In the genomic region with DNA sequence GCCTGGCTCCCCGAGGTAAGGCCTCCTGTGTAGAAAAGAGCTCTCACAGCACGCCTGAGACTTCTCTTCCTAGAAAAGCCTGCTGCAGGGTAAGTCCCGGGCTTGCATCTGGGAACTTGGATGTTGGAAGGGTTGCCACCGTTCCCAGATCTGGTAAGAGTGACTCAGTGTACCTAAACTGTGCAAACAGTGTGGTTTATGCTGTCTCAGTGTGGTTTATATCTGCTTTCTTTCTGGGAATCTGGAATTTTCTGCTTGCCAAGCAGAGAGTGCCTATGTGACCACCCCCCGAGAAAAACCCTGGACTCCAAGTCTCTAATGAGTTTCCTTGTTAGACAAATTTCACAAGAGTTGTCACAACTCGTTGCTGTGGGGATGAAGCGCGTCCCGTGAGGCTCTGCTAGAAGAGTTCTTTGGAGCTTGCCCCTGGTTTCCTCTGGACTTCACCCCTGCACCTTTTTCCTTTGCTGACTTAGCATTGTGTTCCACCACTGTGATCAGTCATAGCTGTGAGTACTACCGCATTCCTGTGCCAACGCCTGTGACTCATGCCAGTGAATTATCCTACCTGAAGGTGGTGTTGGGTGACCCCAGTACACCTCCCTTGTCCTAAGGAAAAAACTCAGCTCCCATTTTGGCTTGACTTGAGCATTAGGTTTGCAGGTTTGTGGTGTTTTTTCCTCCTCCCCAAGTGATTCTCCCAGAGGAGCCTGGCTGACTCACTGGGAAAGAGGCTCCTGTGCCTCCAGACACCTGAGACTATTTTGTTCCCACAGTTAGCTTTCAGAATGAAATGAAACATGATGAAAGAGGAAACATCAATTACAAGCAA, we compare ENCODE assay signal across 8 cellular contexts. TPM values are rescaled to one million over a fixed set of nuclear protein-coding genes. Genes with fewer than 3 reads are reported as not detected.
DNase-seq lines count a peak whose midpoint lies in the region; ATAC-seq, FAIRE-seq and TF ChIP-seq lines count a peak whose summit lies in the region.

No MANE protein-coding gene starts in this region.

- CTCF ChIA-PET in activated CD8-positive, alpha-beta memory T cell treated with anti-CD3 and anti-CD28 coated beads, Interleukin-2, amount 10 ng/mL, durations not matched to agents 7 days and 5 days (lab: Charles Lee): interaction anchor here (0.8 to 1.2 kb wide), 4 partner anchors 8 to 301 kb away, joined by 3 to 6 read pairs (median 3); no protein-coding TSS in a partner anchor
- CTCF ChIA-PET in endothelial cell of umbilical vein (lab: Charles Lee): interaction anchor here (1.1 to 2.8 kb wide), 7 partner anchors 8 to 474 kb away, joined by 3 to 19 read pairs (median 4); no protein-coding TSS in a partner anchor

- BruUV-seq in endothelial cell of umbilical vein (replicated peaks; lab: Mats Ljungman, UMichigan): no TSS peak

- TF ChIP-seq CTCF in endothelial cell of umbilical vein (IDR thresholded peaks at IDR 0.05; ENCODE audit: extremely low read depth in 1 of 2, insufficient read depth in 1 of 2, low read depth in 1 of 2, low read length in 2 of 2) (no peak), prostate gland (IDR thresholded peaks at IDR 0.05) (no peak)

- H3K27me3 Mint-ChIP-seq in activated CD8-positive, alpha-beta memory T cell treated with anti-CD3 and anti-CD28 coated beads, Interleukin-2, amount 10 ng/mL, durations not matched to agents 7 days and 5 days: no peaks in the 10 kb centered on the region

- H3K9me1 ChIP-seq in endothelial cell of umbilical vein (replicated peaks; ENCODE audit: control insufficient read depth, extremely low read depth, insufficient read depth, low read length): no peaks in the 10 kb centered on the region

- no peaks in the 10 kb centered on the region for H4K20me1 ChIP-seq in endothelial cell of umbilical vein (replicated peaks; ENCODE audit: control insufficient read depth, extremely low read depth, insufficient read depth, low read length)

- peaks cover 11% of the 10 kb centered on the region for H3K36me3 Mint-ChIP-seq in activated CD8-positive, alpha-beta memory T cell treated with anti-CD3 and anti-CD28 coated beads, Interleukin-2, amount 10 ng/mL, durations not matched to agents 7 days and 5 days

- H3K9me3 ChIP-seq in MG63 (no peaks in the 10 kb centered on the region), endothelial cell of umbilical vein (replicated peaks; ENCODE audit: control insufficient read depth, insufficient read depth, low read length) (no peaks in the 10 kb centered on the region), prostate gland (no peaks in the 10 kb centered on the region)

- POLR2A ChIA-PET in endothelial cell of umbilical vein (lab: Charles Lee): no interaction called here

- H2AFZ ChIP-seq in endothelial cell of umbilical vein (ENCODE audit: low read depth, low read length): peak overlapping the region; percentile 62

- H3K27me3 ChIP-seq in MG63 (no peaks in the 10 kb centered on the region), endothelial cell of umbilical vein (ENCODE audit: control insufficient read depth in 2 of 2, insufficient read depth in 2 of 2, low read length in 2 of 2) (no peaks in the 10 kb centered on the region), prostate gland (replicated peaks; ENCODE audit: insufficient read depth) (no peaks in the 10 kb centered on the region)

- intact Hi-C loops in endothelial cell of umbilical vein (cut with micrococcal nuclease): no loop called here
- intact Hi-C loops in prostate gland (cut with DNase I): no loop called here

- FAIRE-seq in endothelial cell of umbilical vein (lab: Jason Lieb, UNC): peak; percentile 70

- no peak overlapping the region for H3K4me2 ChIP-seq in endothelial cell of umbilical vein (ENCODE audit: insufficient read depth, low read length)

- no peak overlapping the region for H3K4me3 ChIP-seq in MG63
- no peak overlapping the region for H3K4me3 ChIP-seq in endothelial cell of umbilical vein (replicated peaks in 1 of 3; ENCODE audit: insufficient read depth in 1 of 3, low read depth in 1 of 3, low read length in 3 of 3)
- no peak overlapping the region for H3K4me3 ChIP-seq in prostate gland

- dilution Hi-C loops in endothelial cell of umbilical vein (cut with MboI; ENCODE audit: extremely low pct_ligation_motif_present, low sequenced_read_pairs): no loop called here

- H3K4me1 ChIP-seq in endothelial cell of umbilical vein (ENCODE audit: control insufficient read depth, extremely low read depth, insufficient read depth, low read length) (peaks cover 20% of the 10 kb centered on the region), prostate gland (replicated peaks) (peaks cover 24% of the 10 kb centered on the region)

- no peak overlapping the region for H3K4me3 Mint-ChIP-seq in activated CD8-positive, alpha-beta memory T cell treated with anti-CD3 and anti-CD28 coated beads, Interleukin-2, amount 10 ng/mL, durations not matched to agents 7 days and 5 days

- 40% methylated on average over 11 of the region's 11 CpGs for WGBS in prostate gland

- TF ChIP-seq POLR2A in endothelial cell of umbilical vein (IDR thresholded peaks at IDR 0.05; ENCODE audit: low read depth, low read length): no peak
- no peak for TF ChIP-seq POLR2A in prostate gland (IDR thresholded peaks at IDR 0.05)

- H3K9ac ChIP-seq in endothelial cell of umbilical vein (replicated peaks; ENCODE audit: extremely low read depth, insufficient read depth, low read length): no peak overlapping the region

- ATAC-seq in activated CD8-positive, alpha-beta memory T cell treated with anti-CD3 and anti-CD28 coated beads, Interleukin-2, amount 10 ng/mL, durations not matched to agents 7 days and 5 days: no peak

- H3K79me2 ChIP-seq in endothelial cell of umbilical vein (ENCODE audit: control insufficient read depth, insufficient read depth, low read length): no peaks in the 10 kb centered on the region

- H3K36me3 ChIP-seq in MG63 (no peaks in the 10 kb centered on the region), endothelial cell of umbilical vein (ENCODE audit: control insufficient read depth in 2 of 2, extremely low read depth in 1 of 2, insufficient read depth in 2 of 2, low read length in 2 of 2) (no peaks in the 10 kb centered on the region), prostate gland (no peaks in the 10 kb centered on the region)

- peak overlapping the region; percentile 53 for H3K27ac Mint-ChIP-seq in activated CD8-positive, alpha-beta memory T cell treated with anti-CD3 and anti-CD28 coated beads, Interleukin-2, amount 10 ng/mL, durations not matched to agents 7 days and 5 days

- no peak for DNase-seq in activated CD8-positive, alpha-beta memory T cell treated with anti-CD3 and anti-CD28 coated beads, Interleukin-2, amount 10 ng/mL, durations not matched to agents 7 days and 5 days
- DNase-seq in activated CD8-positive, alpha-beta memory T cell treated with anti-CD3 and anti-CD28 coated beads, Interleukin-2, amount 50 U/mL, for 4 hours: no peak
- peak; percentile 38 for DNase-seq in MG63
- peak; percentile 57 for DNase-seq in endothelial cell of umbilical vein (ENCODE audit: low read depth, low spot score)
- peak; percentile 52 for DNase-seq in prostate gland (ENCODE audit: low spot score)
- DNase-seq in epidermal melanocyte (ENCODE audit: insufficient read length, low spot score): no peak
- no peak for DNase-seq in occipital lobe (lab: John Stamatoyannopoulos, UW)
- DNase-seq in NCI-H2227 treated with DMSO at 0.1 percent for 48 hours (lab: John Stamatoyannopoulos, UW): no peak

- peaks cover 91% of the 10 kb centered on the region for H3K4me1 Mint-ChIP-seq in activated CD8-positive, alpha-beta memory T cell treated with anti-CD3 and anti-CD28 coated beads, Interleukin-2, amount 10 ng/mL, durations not matched to agents 7 days and 5 days

- H3K27ac ChIP-seq in endothelial cell of umbilical vein (ENCODE audit: insufficient read depth, low read depth, low read length) (no peak overlapping the region), prostate gland (peak overlapping the region; percentile 53 to 61)

- no peaks in the 10 kb centered on the region for H3K9me3 Mint-ChIP-seq in activated CD8-positive, alpha-beta memory T cell treated with anti-CD3 and anti-CD28 coated beads, Interleukin-2, amount 10 ng/mL, durations not matched to agents 7 days and 5 days (ENCODE audit: low read depth)

TF ChIP-seq in endothelial cell of umbilical vein, 7 proteins besides CTCF, POLR2A, EP300 and RAD21:
- no peak for TF ChIP-seq GATA2 (IDR thresholded peaks at IDR 0.05; ENCODE audit: insufficient read depth, insufficient read length, low read depth, low read length)
- peak; percentile 20 for TF ChIP-seq FOS (IDR thresholded peaks at IDR 0.05; ENCODE audit: borderline replicate concordance, insufficient read depth, low read length)

RNA-seq across cellular contexts. Expression of gene SLC2A9, which starts 14.5 kb away (rescaled TPM):
- total RNA-seq in activated CD8-positive, alpha-beta memory T cell treated with anti-CD3 and anti-CD28 coated beads, Interleukin-2, amount 10 ng/mL, durations not matched to agents 7 days and 5 days: 1 to 10 TPM; 1.4 to 3.8 TPM
- total RNA-seq in MG63 (2014; rRNA removed; shearing (Covaris generic); ENCODE audit: low replicate concordance): not detected in 2 replicates
- total RNA-seq in endothelial cell of umbilical vein: 1.5 and 1.6 TPM in 2 replicates
- 1.4 and 1.8 TPM in 2 replicates for polyA plus RNA-seq in endothelial cell of umbilical vein
- polyA plus RNA-seq in endothelial cell of umbilical vein (2011; cell fraction: cytosol; rRNA removed): 1.0 and 1.5 TPM in 2 replicates
- polyA plus RNA-seq in endothelial cell of umbilical vein (2011; cell fraction: nucleus; rRNA removed): 2.5 and 2.7 TPM in 2 replicates
- polyA plus RNA-seq in endothelial cell of umbilical vein (2012): 0.72 and 1.4 TPM in 2 replicates
- 3.7 and 4.1 TPM in 2 replicates for polyA minus RNA-seq in endothelial cell of umbilical vein
- polyA minus RNA-seq in endothelial cell of umbilical vein (2011; cell fraction: cytosol; rRNA and poly(A)+ RNA removed): not detected
- 2.4 and 3.6 TPM in 2 replicates for polyA minus RNA-seq in endothelial cell of umbilical vein (2011; cell fraction: nucleus; rRNA and poly(A)+ RNA removed)
- total RNA-seq in prostate gland: 10 to 100 TPM in 1 of 2 donors, 1 to 10 TPM in 1; 9.8 to 15.3 TPM
- total RNA-seq in occipital lobe: 3.1 TPM

Comparison
In these comparisons a context has a peak if more than half of its experiments do, and no peak if none do; other contexts are left out.
1. DNase-seq: peak in MG63 (single experiment), endothelial cell of umbilical vein (single experiment) and prostate gland (single experiment); none in activated CD8-positive, alpha-beta memory T cell treated with anti-CD3 and anti-CD28 coated beads, Interleukin-2, amount 10 ng/mL, durations not matched to agents 7 days and 5 days (single experiment), activated CD8-positive, alpha-beta memory T cell treated with anti-CD3 and anti-CD28 coated beads, Interleukin-2, amount 50 U/mL, for 4 hours (single experiment), epidermal melanocyte (single experiment), occipital lobe (single experiment) and NCI-H2227 treated with DMSO at 0.1 percent for 48 hours (single experiment).